19 cellular contexts compared by ENCODE assay signal in genomic region chr1:245591346-245592082, GRCh38.
"Had no signal": no experiment of that assay in that cellular context is flagged by ENCODE, and none has a peak within 500 bp of the region (broad histone marks: within the 10 kb centered on the region; RNA-seq: fewer than 3 reads in every experiment).

No MANE protein-coding gene starts in this region.

- H3K36me3 Mint-ChIP-seq: naive thymus-derived CD8-positive, alpha-beta T cell; stimulated activated naive B cell treated with anti-CD40 and anti-IgM and Interleukin-4, amounts not matched to agents 10 μg/mL and 1 μg/mL and 100 μg/mL, for 72 hours had no signal

- H3K4me1 Mint-ChIP-seq: stimulated activated naive B cell treated with anti-CD40 and anti-IgM and Interleukin-4, amounts not matched to agents 10 μg/mL and 1 μg/mL and 100 μg/mL, for 72 hours had no signal

- H3K27me3 Mint-ChIP-seq: stimulated activated naive B cell treated with anti-CD40 and anti-IgM and Interleukin-4, amounts not matched to agents 10 μg/mL and 1 μg/mL and 100 μg/mL, for 72 hours had no signal

- H3K9me3 ChIP-seq: mucosa of descending colon, prostate gland, stomach, thoracic aorta, transverse colon had no signal

- H3K27ac Mint-ChIP-seq: naive thymus-derived CD8-positive, alpha-beta T cell; stimulated activated naive B cell treated with anti-CD40 and anti-IgM and Interleukin-4, amounts not matched to agents 10 μg/mL and 1 μg/mL and 100 μg/mL, for 72 hours had no signal

- H3K4me3 ChIP-seq: heart right ventricle, mucosa of descending colon, prostate gland, stomach, thoracic aorta, transverse colon had no signal

- H3K79me2 ChIP-seq: parathyroid adenoma had no signal

- H3K4me1 ChIP-seq: heart right ventricle, parathyroid adenoma, prostate gland, stomach, transverse colon had no signal

- H3K27me3 ChIP-seq: stomach, transverse colon had no signal

- ATAC-seq: esophagus mucosa; heart right ventricle; mucosa of descending colon; naive thymus-derived CD8-positive, alpha-beta T cell; sciatic nerve; stimulated activated naive B cell treated with anti-CD40 and anti-IgM and Interleukin-4, amounts not matched to agents 10 μg/mL and 1 μg/mL and 100 μg/mL, for 72 hours had no signal

- H3K9ac ChIP-seq: parathyroid adenoma had no signal

- H2AFZ ChIP-seq: parathyroid adenoma had no signal

- H3K27ac ChIP-seq: heart right ventricle, parathyroid adenoma, prostate gland, stomach, thoracic aorta, transverse colon had no signal

- H3K36me3 ChIP-seq: heart right ventricle, prostate gland, stomach, thoracic aorta, transverse colon had no signal

- H3K4me3 Mint-ChIP-seq: naive thymus-derived CD8-positive, alpha-beta T cell; neural crest cell; stimulated activated naive B cell treated with anti-CD40 and anti-IgM and Interleukin-4, amounts not matched to agents 10 μg/mL and 1 μg/mL and 100 μg/mL, for 72 hours had no signal

- DNase-seq: cortex of kidney; effector memory CD4-positive, alpha-beta T cell; heart right ventricle; hypothalamus; kidney glomerular epithelial cell; mucosa of descending colon; naive thymus-derived CD8-positive, alpha-beta T cell; occipital lobe; stimulated activated CD4-positive, alpha-beta T cell treated with anti-CD3 and anti-CD28 coated beads, Interleukin-2, amount 100 ng/mL, for 24 hours; stimulated activated CD4-positive, alpha-beta T cell treated with anti-CD3 and anti-CD28 coated beads, Interleukin-4, amount 100 ng/mL, for 4 hours; stimulated activated naive B cell treated with anti-CD40 and anti-IgM and Interleukin-4, amounts not matched to agents 10 μg/mL and 1 μg/mL and 100 μg/mL, for 72 hours; stomach; transverse colon had no signal
